Comparison of ENCODE assay signal across 11 cellular contexts in genomic region chr2:205198130-205198505, GRCh38.
A peak's percentile ranks its signal among the peaks of the same experiment; 100 is the strongest.
DNase-seq lines count a peak whose midpoint lies in the region; ATAC-seq, FAIRE-seq and TF ChIP-seq lines count a peak whose summit lies in the region.
"Had no signal": no experiment of that assay in that cellular context is flagged by ENCODE, and none has a peak within 500 bp of the region (broad histone marks: within the 10 kb centered on the region; RNA-seq: fewer than 3 reads in every experiment).

No MANE protein-coding gene starts in this region.

- TF ChIP-seq POLR2A in right lobe of liver (IDR thresholded peaks at IDR 0.05) (no peak), HepG2 (IDR thresholded peaks at IDR 0.05; ENCODE audit: insufficient read depth in 1 of 2, low read depth in 2 of 2, low read length in 2 of 2) (no peak), adrenal gland (IDR thresholded peaks at IDR 0.05) (no peak)

- intact Hi-C loops in right lobe of liver (cut with DNase I) (no loop called here), HepG2 (cut with micrococcal nuclease; ENCODE audit: unreplicated experiment) (no loop called here), adrenal gland (cut with DNase I) (no loop called here), left ventricle myocardium inferior (cut with micrococcal nuclease) (no loop called here)

- H3K27ac Mint-ChIP-seq in T-helper 2 cell treated with Interferon-gamma antibody and Interleukin-4, amounts not matched to agents 5 μg/mL and 100 μg/mL, for 36 hours = no peak overlapping the region
- no peak overlapping the region for H3K27ac Mint-ChIP-seq in nephron progenitor cell

- POLR2A ChIA-PET in HepG2 (lab: Yijun Ruan, JAX) = no interaction called here

- H3K9ac ChIP-seq in HepG2 (ENCODE audit: insufficient read depth, low read depth, low read length) = no peak overlapping the region
- H3K9ac ChIP-seq: BLaER1 had no signal

- H3K9me3 ChIP-seq in right lobe of liver (no peaks in the 10 kb centered on the region), HepG2 (ENCODE audit: low read length) (no peaks in the 10 kb centered on the region; the same call in 1 of the 2 replicates), adrenal gland (replicated peaks in 1 of 3) (no peaks in the 10 kb centered on the region), left ventricle myocardium inferior (replicated peaks) (no peaks in the 10 kb centered on the region)
- H3K9me3 ChIP-seq: BLaER1, Peyer's patch had no signal

- H3K36me3 Mint-ChIP-seq in T-helper 2 cell treated with Interferon-gamma antibody and Interleukin-4, amounts not matched to agents 5 μg/mL and 100 μg/mL, for 36 hours (ENCODE audit: low read depth) = no peaks in the 10 kb centered on the region
- no peaks in the 10 kb centered on the region for H3K36me3 Mint-ChIP-seq in nephron progenitor cell (ENCODE audit: low read depth)

- DNase-seq in right lobe of liver = peak in 1 of 3 donors; percentile 25
- no peak for DNase-seq in HepG2 (ENCODE audit: low spot score)
- peak in 6 of 7 donors; percentile 21 to 71 (median 37) for DNase-seq in adrenal gland
- DNase-seq in left ventricle myocardium inferior = peak; percentile 33
- DNase-seq in T-helper 2 cell treated with Interferon-gamma antibody and Interleukin-4, amounts not matched to agents 5 μg/mL and 100 μg/mL, for 36 hours (ENCODE audit: low spot score) = no peak
- DNase-seq in nephron progenitor cell = no peak
- DNase-seq: activated naive CD4-positive, alpha-beta T cell; Peyer's patch had no signal

- H3K4me1 Mint-ChIP-seq in T-helper 2 cell treated with Interferon-gamma antibody and Interleukin-4, amounts not matched to agents 5 μg/mL and 100 μg/mL, for 36 hours (ENCODE audit: low read depth) = peaks cover 7% of the 10 kb centered on the region
- H3K4me1 Mint-ChIP-seq in nephron progenitor cell = peaks cover 28% of the 10 kb centered on the region

- no peak overlapping the region for H3K4me3 Mint-ChIP-seq in T-helper 2 cell treated with Interferon-gamma antibody and Interleukin-4, amounts not matched to agents 5 μg/mL and 100 μg/mL, for 36 hours
- no peak overlapping the region for H3K4me3 Mint-ChIP-seq in nephron progenitor cell

- H3K79me2 ChIP-seq in HepG2 (ENCODE audit: insufficient read depth, low read length) = no peaks in the 10 kb centered on the region

- H3K4me3 ChIP-seq in right lobe of liver = no peak overlapping the region
- no peak overlapping the region for H3K4me3 ChIP-seq in HepG2 (replicated peaks in 1 of 3; ENCODE audit: insufficient read depth in 1 of 3, low read depth in 2 of 3, low read length in 3 of 3)
- no peak overlapping the region for H3K4me3 ChIP-seq in adrenal gland
- no peak overlapping the region for H3K4me3 ChIP-seq in left ventricle myocardium inferior
- H3K4me3 ChIP-seq: BLaER1, Peyer's patch had no signal

- H2AFZ ChIP-seq in HepG2 (ENCODE audit: low read length) = no peak overlapping the region

- no peaks in the 10 kb centered on the region for H3K27me3 ChIP-seq in right lobe of liver
- H3K27me3 ChIP-seq in HepG2 (ENCODE audit: control insufficient read depth in 1 of 2, insufficient read depth in 2 of 2, low read length in 2 of 2) = no peaks in the 10 kb centered on the region
- H3K27me3 ChIP-seq in adrenal gland = no peaks in the 10 kb centered on the region
- no peaks in the 10 kb centered on the region for H3K27me3 ChIP-seq in left ventricle myocardium inferior (ENCODE audit: low read depth)
- H3K27me3 ChIP-seq: BLaER1, Peyer's patch had no signal

- TF ChIP-seq CTCF in right lobe of liver (IDR thresholded peaks at IDR 0.05) = no peak
- TF ChIP-seq CTCF in HepG2 (CRISPR knock-in tag; IDR thresholded peaks at IDR 0.05) = no peak
- no peak for TF ChIP-seq CTCF in adrenal gland (IDR thresholded peaks at IDR 0.05)
- no peak for TF ChIP-seq CTCF in left ventricle myocardium inferior (IDR thresholded peaks at IDR 0.05; ENCODE audit: borderline replicate concordance)
- TF ChIP-seq CTCF in nephron progenitor cell (IDR thresholded peaks at IDR 0.05) = no peak

- FAIRE-seq in HepG2 (lab: Jason Lieb, UNC) = no peak

- H3K9me3 Mint-ChIP-seq in T-helper 2 cell treated with Interferon-gamma antibody and Interleukin-4, amounts not matched to agents 5 μg/mL and 100 μg/mL, for 36 hours = no peaks in the 10 kb centered on the region
- H3K9me3 Mint-ChIP-seq in nephron progenitor cell = no peaks in the 10 kb centered on the region

- 59% methylated on average over 3 of the region's 3 CpGs for WGBS in right lobe of liver (ENCODE audit: insufficient coverage, low coverage, low lambda C conversion rate, missing lambda C conversion rate)
- 37% methylated on average over 3 of the region's 3 CpGs for WGBS in HepG2 (ENCODE audit: low lambda C conversion rate)
- 41 to 54% (median 49%) methylated on average over 3 of the region's 3 CpGs for WGBS in adrenal gland, 4 donors

- no peaks in the 10 kb centered on the region for H3K4me1 ChIP-seq in right lobe of liver
- H3K4me1 ChIP-seq in HepG2 (ENCODE audit: insufficient read depth, low read length) = no peaks in the 10 kb centered on the region
- no peaks in the 10 kb centered on the region for H3K4me1 ChIP-seq in adrenal gland (replicated peaks in 1 of 2)
- H3K4me1 ChIP-seq in left ventricle myocardium inferior = peaks cover 13% of the 10 kb centered on the region
- H3K4me1 ChIP-seq: BLaER1, Peyer's patch had no signal

- in situ Hi-C loops in HepG2 (cut with HindIII; ENCODE audit: extremely low pct_ligation_motif_present, low pct_unique_long_range_greater_than_20kb) = no loop called here

- H3K27ac ChIP-seq in right lobe of liver = no peak overlapping the region
- no peak overlapping the region for H3K27ac ChIP-seq in HepG2 (ENCODE audit: extremely low read length, insufficient read depth, low read length)
- peak overlapping the region in 1 of 5 donors; percentile 26 for H3K27ac ChIP-seq in adrenal gland
- peak overlapping the region; percentile 41 for H3K27ac ChIP-seq in left ventricle myocardium inferior (replicated peaks)
- H3K27ac ChIP-seq: BLaER1, Peyer's patch had no signal

- TF ChIP-seq RAD21 in HepG2 (CRISPR knock-in tag; IDR thresholded peaks at IDR 0.05) = no peak

- no TSS peak for BruUV-seq in HepG2 (replicated peaks; lab: Mats Ljungman, UMichigan)

- peak in 3 of 4 donors; percentile 47 to 78 (median 63) for ATAC-seq in right lobe of liver
- ATAC-seq in HepG2 = no peak
- no peak for ATAC-seq in esophagus mucosa
- no peak for ATAC-seq in GM18502 (IDR thresholded peaks at IDR 0.05; ENCODE audit: poor library complexity, unreplicated experiment)

- H3K27me3 Mint-ChIP-seq in T-helper 2 cell treated with Interferon-gamma antibody and Interleukin-4, amounts not matched to agents 5 μg/mL and 100 μg/mL, for 36 hours (ENCODE audit: low read depth) = no peaks in the 10 kb centered on the region
- H3K27me3 Mint-ChIP-seq in nephron progenitor cell (ENCODE audit: low read depth, poor library complexity) = no peaks in the 10 kb centered on the region

- H4K20me1 ChIP-seq in HepG2 (ENCODE audit: insufficient read depth, low read length) = no peaks in the 10 kb centered on the region
- H4K20me1 ChIP-seq: BLaER1 had no signal

- H3K36me3 ChIP-seq in right lobe of liver = no peaks in the 10 kb centered on the region
- no peaks in the 10 kb centered on the region for H3K36me3 ChIP-seq in HepG2 (replicated peaks in 1 of 2; ENCODE audit: control insufficient read depth in 1 of 2, insufficient read depth in 2 of 2, low read length in 2 of 2)
- H3K36me3 ChIP-seq in adrenal gland (replicated peaks in 1 of 2) = no peaks in the 10 kb centered on the region
- no peaks in the 10 kb centered on the region for H3K36me3 ChIP-seq in left ventricle myocardium inferior
- H3K36me3 ChIP-seq: BLaER1, Peyer's patch had no signal

- CTCF ChIA-PET in HepG2 (lab: Yijun Ruan, JAX; ENCODE audit: low intra/inter-chr PET ratio, low total read pairs) = no interaction called here

- TF ChIP-seq EP300 in HepG2 (IDR thresholded peaks at IDR 0.05; ENCODE audit: low read depth in 2 of 2, low read length in 2 of 2) (no peak), HepG2 (CRISPR knock-in tag; IDR thresholded peaks at IDR 0.05; ENCODE audit: borderline replicate concordance) (no peak)

- H3K4me2 ChIP-seq in HepG2 (ENCODE audit: low read depth, low read length) = no peak overlapping the region
- H3K4me2 ChIP-seq: BLaER1 had no signal

TF ChIP-seq in HepG2, 621 proteins besides CTCF, POLR2A, EP300 and RAD21 (continues in another document):
- TF ChIP-seq ZNF253 (CRISPR knock-in tag; IDR thresholded peaks at IDR 0.05; ENCODE audit: borderline replicate concordance) (no peak), TAF1 (CRISPR knock-in tag; IDR thresholded peaks at IDR 0.05) (no peak), CHD4 (IDR thresholded peaks at IDR 0.05; ENCODE audit: borderline replicate concordance, low read length) (no peak), RORA (CRISPR knock-in tag; IDR thresholded peaks at IDR 0.05) (no peak), KDM5B (CRISPR knock-in tag; IDR thresholded peaks at IDR 0.05; ENCODE audit: borderline replicate concordance) (no peak), GPN1 (CRISPR knock-in tag; IDR thresholded peaks at IDR 0.05; ENCODE audit: borderline replicate concordance) (no peak), ZNF33B (CRISPR knock-in tag; IDR thresholded peaks at IDR 0.05) (no peak), RELA (CRISPR knock-in tag; IDR thresholded peaks at IDR 0.05) (no peak), HDAC2 (CRISPR knock-in tag; IDR thresholded peaks at IDR 0.05) (no peak), BRCA1 (CRISPR knock-in tag; IDR thresholded peaks at IDR 0.05) (no peak), ZSCAN22 (CRISPR knock-in tag; IDR thresholded peaks at IDR 0.05) (no peak), ZC3H13 (CRISPR knock-in tag; IDR thresholded peaks at IDR 0.05) (no peak), ZNF672 (CRISPR knock-in tag; IDR thresholded peaks at IDR 0.05) (no peak), STAG1 (CRISPR knock-in tag; IDR thresholded peaks at IDR 0.05) (no peak), MNT (IDR thresholded peaks at IDR 0.05) (no peak)

Comparison
In these comparisons a context has a peak if more than half of its experiments do, and no peak if none do; other contexts are left out.
1. ATAC-seq: peak in right lobe of liver (3 of 4); none in HepG2 (single experiment), esophagus mucosa (single experiment) and GM18502 (single experiment).
2. DNase-seq: peak in adrenal gland (6 of 7) and left ventricle myocardium inferior (single experiment); none in HepG2 (single experiment), T-helper 2 cell treated with Interferon-gamma antibody and Interleukin-4, amounts not matched to agents 5 μg/mL and 100 μg/mL, for 36 hours (single experiment) and nephron progenitor cell (single experiment).